In genomic region chr6:42050011-42050896, GRCh38 we compare ENCODE assay signal across 8 cellular contexts. TPM values are rescaled to one million over a fixed set of nuclear protein-coding genes. Genes with fewer than 3 reads are reported as not detected.
DNase-seq lines count a peak whose midpoint lies in the region; ATAC-seq lines count a peak whose summit lies in the region.

Gene TAF8 (plus strand): TSS chr6:42050524. CDS start chr6:42050542, 18 bp downstream.

- H3K4me3 Mint-ChIP-seq in effector memory CD8-positive, alpha-beta T cell = peak within 1 kb of the TSS; percentile 89 to 94
- H3K4me3 Mint-ChIP-seq in memory B cell = peak within 1 kb of the TSS; percentile 97

- H3K27me3 Mint-ChIP-seq in effector memory CD8-positive, alpha-beta T cell = no peaks in the 10 kb centered on the region
- no peaks in the 10 kb centered on the region for H3K27me3 Mint-ChIP-seq in memory B cell

- DNase-seq in COLO668 (lab: John Stamatoyannopoulos, UW; ENCODE audit: unreplicated experiment) (peak; percentile 87), HT1080 (ENCODE audit: low read depth) (peak; percentile 88), NOMO-1 (lab: John Stamatoyannopoulos, UW; ENCODE audit: unreplicated experiment in 2 of 2) (peak; percentile 92 to 94), memory B cell (ENCODE audit: low spot score in 2 of 2) (peak; percentile 78 to 86)
- peak; percentile 75 to 80 (median 78) for DNase-seq in effector memory CD8-positive, alpha-beta T cell
- peak; percentile 76 for DNase-seq in stimulated activated CD8-positive, alpha-beta memory T cell treated with anti-CD3 and anti-CD28 coated beads, Interleukin-12 subunit alpha, Interleukin-12 subunit beta, amount 100 ng/mL, for 24 hours (ENCODE audit: extremely low read depth)

- H3K9me3 Mint-ChIP-seq in effector memory CD8-positive, alpha-beta T cell = no peaks in the 10 kb centered on the region
- no peaks in the 10 kb centered on the region for H3K9me3 Mint-ChIP-seq in memory B cell

- POLR2A ChIA-PET in activated CD8-positive, alpha-beta memory T cell treated with anti-CD3 and anti-CD28 coated beads for 36 hours (lab: Charles Lee) = interaction anchor here (0.5 to 2.4 kb wide), 10 partner anchors 9 to 263 kb away, joined by 3 to 9 read pairs (median 6); partner anchors contain the start of genes BYSL, MED20 and TOMM6

- ATAC-seq in GM21360 (IDR thresholded peaks at IDR 0.05; ENCODE audit: unreplicated experiment) = peak; percentile 64
- peak; percentile 67 for ATAC-seq in effector memory CD8-positive, alpha-beta T cell (replicated peaks)
- peak; percentile 79 for ATAC-seq in memory B cell (ENCODE audit: low read depth)

- CTCF ChIA-PET in activated CD8-positive, alpha-beta memory T cell treated with anti-CD3 and anti-CD28 coated beads for 36 hours (lab: Charles Lee) = interaction anchor here (0.6 to 12.5 kb wide), 13 partner anchors 17 to 339 kb away, joined by 3 to 221 read pairs (median 4); partner anchors contain the start of genes BYSL, CCND3, MED20 and TOMM6

- peaks cover 47% of the 10 kb centered on the region for H3K36me3 Mint-ChIP-seq in effector memory CD8-positive, alpha-beta T cell (ENCODE audit: insufficient read depth)
- no peaks in the 10 kb centered on the region for H3K36me3 Mint-ChIP-seq in memory B cell

- peaks cover 47 to 49% of the 10 kb centered on the region in 2 donors for H3K4me1 Mint-ChIP-seq in effector memory CD8-positive, alpha-beta T cell (ENCODE audit: low read depth in 2 of 2)
- peaks cover 30% of the 10 kb centered on the region for H3K4me1 Mint-ChIP-seq in memory B cell

- H3K27ac Mint-ChIP-seq in effector memory CD8-positive, alpha-beta T cell = peak within 1 kb of the TSS; percentile 96 to 98
- peak within 1 kb of the TSS; percentile 95 for H3K27ac Mint-ChIP-seq in memory B cell

RNA-seq across cellular contexts. Expression of gene TAF8, which starts in this region (rescaled TPM):
- total RNA-seq in HT1080 (2014; rRNA removed; shearing (Covaris generic)) = 18.4 and 21.1 TPM in 2 replicates
- polyA plus RNA-seq in HT1080 (2015; cell fraction: cytosol; rRNA removed) = 14.9 and 19.7 TPM in 2 replicates
- 21.7 and 21.8 TPM in 2 replicates for polyA plus RNA-seq in HT1080 (2015; cell fraction: nucleus; rRNA removed)
- 10 to 100 TPM; 42.9 to 45.7 TPM for total RNA-seq in activated CD8-positive, alpha-beta memory T cell treated with anti-CD3 and anti-CD28 coated beads for 36 hours

Comparison
In these comparisons a context has a peak if more than half of its experiments do, and no peak if none do; other contexts are left out.
1. Peak in every context shown above with its lines: DNase-seq and ATAC-seq.